ENCODE assay signal across 10 cellular contexts in genomic region chr4:7328913-7329638, GRCh38.
DNase-seq lines count a peak whose midpoint lies in the region; ATAC-seq and TF ChIP-seq lines count a peak whose summit lies in the region.
"Had no signal": no experiment of that assay in that cellular context is flagged by ENCODE, and none has a peak within 500 bp of the region (broad histone marks: within the 10 kb centered on the region; RNA-seq: fewer than 3 reads in every experiment).

No MANE protein-coding gene starts in this region.

- H3K79me2 ChIP-seq in smooth muscle cell (ENCODE audit: low read depth), result no peaks in the 10 kb centered on the region

- 64% methylated on average over 22 of the region's 22 CpGs for WGBS in right cardiac atrium
- 54% methylated on average over 22 of the region's 22 CpGs for WGBS in smooth muscle cell (ENCODE audit: low lambda C conversion rate)

- H3K9me3 ChIP-seq in right cardiac atrium (ENCODE audit: control insufficient read depth, low read length), result no peaks in the 10 kb centered on the region
- H3K9me3 ChIP-seq in smooth muscle cell (replicated peaks; ENCODE audit: low read depth), result no peaks in the 10 kb centered on the region

- no peak overlapping the region for H3K9ac ChIP-seq in smooth muscle cell (ENCODE audit: low read depth)

- H2AFZ ChIP-seq in smooth muscle cell (ENCODE audit: low read depth), result no peak overlapping the region

- TF ChIP-seq CTCF in astrocyte of the cerebellum (IDR thresholded peaks at IDR 0.05; ENCODE audit: low read depth, low read length, missing control alignments) (no peak), smooth muscle cell (IDR thresholded peaks at IDR 0.05; ENCODE audit: borderline replicate concordance, insufficient read depth, poor library complexity, severe bottlenecking) (peak; percentile 12)

- H3K4me1 ChIP-seq in right cardiac atrium (ENCODE audit: control insufficient read depth, insufficient read depth, low read length), result no peaks in the 10 kb centered on the region
- H3K4me1 ChIP-seq in smooth muscle cell (ENCODE audit: low read depth), result no peaks in the 10 kb centered on the region

- H3K36me3 ChIP-seq in smooth muscle cell (ENCODE audit: low read depth), result no peaks in the 10 kb centered on the region

- H3K4me3 ChIP-seq in astrocyte of the cerebellum (ENCODE audit: low read depth, low read length) (no peak overlapping the region), right cardiac atrium (ENCODE audit: low read length) (no peak overlapping the region), smooth muscle cell (no peak overlapping the region)

- H3F3A ChIP-seq in smooth muscle cell (ENCODE audit: low read depth), result no peaks in the 10 kb centered on the region

- peak; percentile 1 for DNase-seq in HCEC 1CT
- DNase-seq in astrocyte of the cerebellum (ENCODE audit: low read depth), result peak; percentile 45
- peak; percentile 37 to 74 (median 66) for DNase-seq in right cardiac atrium
- DNase-seq in smooth muscle cell (lab: John Stamatoyannopoulos, UW; ENCODE audit: unreplicated experiment), result peak; percentile 23
- DNase-seq in NCI-H128 (lab: John Stamatoyannopoulos, UW; ENCODE audit: unreplicated experiment), result no peak
- no peak for DNase-seq in activated gamma-delta T cell (lab: John Stamatoyannopoulos, UW)
- DNase-seq: natural killer cell, SHP77 treated with DMSO at 0.1 percent for 48 hours had no signal

- intact Hi-C loops in right cardiac atrium (cut with DNase I), result no loop called here

- ATAC-seq in right cardiac atrium, result peak; percentile 39 to 54
- no peak for ATAC-seq in HG02884 (IDR thresholded peaks at IDR 0.05; ENCODE audit: unreplicated experiment)
- ATAC-seq in HG03469 (IDR thresholded peaks at IDR 0.05; ENCODE audit: unreplicated experiment), result no peak
- ATAC-seq: natural killer cell had no signal

- in situ Hi-C loops in astrocyte of the cerebellum (cut with HindIII; ENCODE audit: low sequenced_read_pairs), result loop anchor here (5.0 kb wide), 1 partner anchor 107 kb away; no protein-coding TSS in a partner anchor

- H3K27ac ChIP-seq in right cardiac atrium (ENCODE audit: low read length) (no peak overlapping the region), smooth muscle cell (ENCODE audit: low read depth) (no peak overlapping the region)

- no peaks in the 10 kb centered on the region for H4K20me1 ChIP-seq in smooth muscle cell (ENCODE audit: low read depth)

- peak overlapping the region; percentile 35 for H3K4me2 ChIP-seq in smooth muscle cell

- H3K27me3 ChIP-seq in right cardiac atrium (ENCODE audit: control insufficient read depth, insufficient read depth) (no peaks in the 10 kb centered on the region), smooth muscle cell (ENCODE audit: low read depth) (peaks cover 5% of the 10 kb centered on the region)

Comparison
In these comparisons a context has a peak if more than half of its experiments do, and no peak if none do; other contexts are left out.
1. DNase-seq: peak in HCEC 1CT (single experiment), astrocyte of the cerebellum (single experiment), right cardiac atrium (3 of 3) and smooth muscle cell (single experiment); none in NCI-H128 (single experiment) and activated gamma-delta T cell (single experiment).
2. ATAC-seq: peak in right cardiac atrium (2 of 2); none in HG02884 (single experiment) and HG03469 (single experiment).